Comparison of ENCODE assay signal across 13 cellular contexts in the genomic region with DNA sequence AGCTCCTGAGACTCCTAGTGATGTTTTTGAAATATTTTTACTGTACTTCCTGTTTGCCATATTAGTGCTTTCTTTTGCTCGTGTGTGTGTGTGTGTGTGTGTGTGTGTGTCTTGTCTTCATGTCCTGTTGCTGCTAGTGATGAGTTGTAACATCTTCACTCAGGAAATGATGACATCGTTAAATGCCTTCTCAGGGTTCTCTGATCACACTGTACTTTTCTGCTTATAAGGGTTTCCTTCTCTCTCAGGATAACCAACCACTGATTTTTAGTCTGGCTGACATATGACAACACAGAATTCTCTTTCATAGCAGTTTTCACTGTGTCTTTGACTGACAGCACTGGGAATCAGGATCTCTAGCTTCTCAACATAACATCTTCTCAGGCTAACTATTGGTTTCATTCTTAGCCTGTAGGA. TPM values are rescaled to one million over a fixed set of nuclear protein-coding genes. Genes with fewer than 3 reads are reported as not detected.
A peak's percentile ranks its signal among the peaks of the same experiment; 100 is the strongest.
DNase-seq lines count a peak whose midpoint lies in the region; ATAC-seq and TF ChIP-seq lines count a peak whose summit lies in the region.
"Had no signal": no experiment of that assay in that cellular context is flagged by ENCODE, and none has a peak within 500 bp of the region (broad histone marks: within the 10 kb centered on the region; RNA-seq: fewer than 3 reads in every experiment).

No MANE protein-coding gene starts in this region.

- no peaks in the 10 kb centered on the region for H3K9me3 ChIP-seq in right cardiac atrium (ENCODE audit: control insufficient read depth, low read length)

- H3K36me3 Mint-ChIP-seq in activated naive CD4-positive, alpha-beta T cell treated with anti-CD3 and anti-CD28 coated beads, Interleukin-2, amount 50 U/mL, for 24 hours, result no peaks in the 10 kb centered on the region

- no peak overlapping the region for H3K27ac ChIP-seq in right cardiac atrium (ENCODE audit: low read length)

- peak; percentile 86 for DNase-seq in GM12865 (ENCODE audit: low read depth)
- DNase-seq in Right ventricle myocardium inferior (ENCODE audit: missing footprints), result no peak
- no peak for DNase-seq in effector CD8-positive, alpha-beta T cell (lab: John Stamatoyannopoulos, UW)
- DNase-seq in right cardiac atrium, result no peak
- no peak for DNase-seq in NCI-H2107 (lab: John Stamatoyannopoulos, UW)
- DNase-seq: activated effector memory CD4-positive, alpha-beta T cell treated with Interleukin-2 at 50 U/mL for 16 hours; hypothalamus; IMR-90; NCI-H526 had no signal

- H3K27me3 ChIP-seq in right cardiac atrium (ENCODE audit: control insufficient read depth, insufficient read depth), result no peaks in the 10 kb centered on the region

- 31% methylated on average over 2 of the region's 2 CpGs for WGBS in right cardiac atrium

- intact Hi-C loops in Right ventricle myocardium inferior (cut with DNase I) (no loop called here), right cardiac atrium (cut with DNase I) (no loop called here)

- peaks cover 1% of the 10 kb centered on the region for H3K27me3 Mint-ChIP-seq in activated naive CD4-positive, alpha-beta T cell treated with anti-CD3 and anti-CD28 coated beads, Interleukin-2, amount 50 U/mL, for 24 hours

- peak overlapping the region; percentile 9 for H3K4me3 Mint-ChIP-seq in activated naive CD4-positive, alpha-beta T cell treated with anti-CD3 and anti-CD28 coated beads, Interleukin-2, amount 50 U/mL, for 24 hours
- H3K4me3 Mint-ChIP-seq: GM23338 had no signal

- TF ChIP-seq CTCF in GM12865 (IDR thresholded peaks at IDR 0.05; ENCODE audit: insufficient read depth, low read depth, low read length, missing control alignments), result no peak

- H3K4me1 Mint-ChIP-seq in activated naive CD4-positive, alpha-beta T cell treated with anti-CD3 and anti-CD28 coated beads, Interleukin-2, amount 50 U/mL, for 24 hours, result peaks cover 10% of the 10 kb centered on the region
- H3K4me1 Mint-ChIP-seq: GM23338 had no signal

- H3K9me3 Mint-ChIP-seq in activated naive CD4-positive, alpha-beta T cell treated with anti-CD3 and anti-CD28 coated beads, Interleukin-2, amount 50 U/mL, for 24 hours, result no peaks in the 10 kb centered on the region
- H3K9me3 Mint-ChIP-seq: GM23338 had no signal

- H3K4me3 ChIP-seq in GM12865 (ENCODE audit: low read depth, low read length) (no peak overlapping the region), right cardiac atrium (ENCODE audit: low read length) (no peak overlapping the region)
- H3K4me3 ChIP-seq: GM23338 had no signal

- ATAC-seq in GM19395 (IDR thresholded peaks at IDR 0.05; ENCODE audit: unreplicated experiment) (peak; percentile 81), HG03342 (IDR thresholded peaks at IDR 0.05; ENCODE audit: unreplicated experiment) (peak; percentile 56), Right ventricle myocardium inferior (no peak), right cardiac atrium (no peak)
- ATAC-seq: GM23338 had no signal

- no peaks in the 10 kb centered on the region for H3K4me1 ChIP-seq in right cardiac atrium (ENCODE audit: control insufficient read depth, insufficient read depth, low read length)

- peak overlapping the region; percentile 0 for H3K27ac Mint-ChIP-seq in activated naive CD4-positive, alpha-beta T cell treated with anti-CD3 and anti-CD28 coated beads, Interleukin-2, amount 50 U/mL, for 24 hours

RNA-seq across cellular contexts. Expression of a gene that starts 16.1 kb away (rescaled TPM):
- 0.22 TPM for total RNA-seq in Right ventricle myocardium inferior
- under 1 TPM in 3 of 4 donors, not detected in 1; 0.09 to 0.88 (median 0.14) TPM for total RNA-seq in right cardiac atrium
- 0.02 TPM for polyA plus RNA-seq in right cardiac atrium
- total RNA-seq: IMR-90 had no signal
- polyA plus RNA-seq: IMR-90 had no signal

Comparison
In these comparisons a context has a peak if more than half of its experiments do, and no peak if none do; other contexts are left out.
1. ATAC-seq: peak in GM19395 (single experiment) and HG03342 (single experiment); none in Right ventricle myocardium inferior (single experiment) and right cardiac atrium (0 of 2).